Comparison of ENCODE assay signal across 8 cellular contexts in genomic region chr11:2990617-2991476, GRCh38. TPM values are rescaled to one million over a fixed set of nuclear protein-coding genes. Genes with fewer than 3 reads are reported as not detected.
A peak's percentile ranks its signal among the peaks of the same experiment; 100 is the strongest.
DNase-seq lines count a peak whose midpoint lies in the region; ATAC-seq, FAIRE-seq and TF ChIP-seq lines count a peak whose summit lies in the region.

No MANE protein-coding gene starts in this region.

- no peak for DNase-seq in GM12864 (ENCODE audit: low read depth)
- peak; percentile 41 for DNase-seq in NCI-H526 treated with DMSO at 0.1 percent for 48 hours (lab: John Stamatoyannopoulos, UW)
- peak; percentile 11 for DNase-seq in amniotic epithelial cell (ENCODE audit: low read depth)
- no peak for DNase-seq in kidney
- DNase-seq in stimulated activated CD4-positive, alpha-beta T cell treated with anti-CD3 and anti-CD28 coated beads, Interleukin-4, amount 100 ng/mL, for 1 hour, result peak; percentile 46
- DNase-seq in cerebellum (ENCODE audit: low spot score), result no peak
- DNase-seq in hepatic stellate cell (ENCODE audit: low spot score), result no peak

- FAIRE-seq in kidney (lab: Jason Lieb, UNC), result no peak

- ATAC-seq in HG03139 (IDR thresholded peaks at IDR 0.05; ENCODE audit: unreplicated experiment), result no peak

- H3K4me3 ChIP-seq in GM12864 (ENCODE audit: low read depth, low read length) (peak overlapping the region; percentile 86), kidney (ENCODE audit: low read length in 2 of 2) (peak overlapping the region; percentile 87 to 89)

- H3K9me3 ChIP-seq in kidney (ENCODE audit: control insufficient read depth in 1 of 2, low read length in 2 of 2), result no peaks in the 10 kb centered on the region

- H3K36me3 ChIP-seq in kidney (ENCODE audit: control insufficient read depth in 1 of 2, insufficient read depth in 2 of 2, low read length in 2 of 2), result no peaks in the 10 kb centered on the region

- peak overlapping the region; percentile 89 to 94 for H3K27ac ChIP-seq in kidney (ENCODE audit: low read depth in 2 of 2, low read length in 2 of 2)

- no peak for TF ChIP-seq CTCF in GM12864 (IDR thresholded peaks at IDR 0.05; ENCODE audit: low read depth, low read length, missing control alignments)
- TF ChIP-seq CTCF in kidney (IDR thresholded peaks at IDR 0.05; ENCODE audit: borderline replicate concordance, extremely low read depth, insufficient read depth), result no peak

- H3K9ac ChIP-seq in kidney (ENCODE audit: low read length in 2 of 2), result peak overlapping the region; percentile 86 to 94

- H3K4me1 ChIP-seq in kidney (ENCODE audit: control insufficient read depth in 1 of 2, insufficient read depth in 1 of 2, low read depth in 1 of 2, low read length in 2 of 2), result peaks cover 11 to 17% of the 10 kb centered on the region in 2 donors

- intact Hi-C loops in kidney (cut with DNase I), result no loop called here

RNA-seq across cellular contexts. Expression of gene NAP1L4, which starts 1.3 kb away (rescaled TPM):
- total RNA-seq in kidney (133 TPM), cerebellum (156 TPM)
- 120 TPM for polyA plus RNA-seq in kidney (ENCODE audit: insufficient read depth, low read depth, low replicate concordance)

Comparison
In these comparisons a context has a peak if more than half of its experiments do, and no peak if none do; other contexts are left out.
1. DNase-seq: peak in NCI-H526 treated with DMSO at 0.1 percent for 48 hours (single experiment), amniotic epithelial cell (single experiment) and stimulated activated CD4-positive, alpha-beta T cell treated with anti-CD3 and anti-CD28 coated beads, Interleukin-4, amount 100 ng/mL, for 1 hour (single experiment); none in GM12864 (single experiment), kidney (single experiment), cerebellum (single experiment) and hepatic stellate cell (single experiment).